Comparison of ENCODE assay signal across 33 cellular contexts in the genomic region with DNA sequence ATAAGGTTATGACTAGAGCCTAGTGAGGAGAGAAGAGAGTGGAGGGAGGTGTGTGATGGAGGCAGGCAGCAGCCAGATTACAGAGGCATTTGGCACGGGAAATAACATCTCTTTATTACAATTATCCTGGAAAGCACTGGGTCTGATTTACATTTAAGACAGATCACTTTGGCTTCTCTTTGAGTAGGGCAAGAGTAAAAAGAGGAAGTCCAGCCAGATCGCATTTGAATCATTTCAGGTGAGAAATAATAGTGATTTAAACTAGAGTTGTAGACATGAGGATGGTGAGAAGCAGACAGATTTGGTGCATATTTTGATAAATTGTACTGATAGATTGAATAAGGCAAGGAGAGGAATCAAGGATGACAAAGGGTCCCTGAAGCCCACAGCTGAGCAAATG.
"Had no signal": no experiment of that assay in that cellular context is flagged by ENCODE, and none has a peak within 500 bp of the region (broad histone marks: within the 10 kb centered on the region; RNA-seq: fewer than 3 reads in every experiment).

No MANE protein-coding gene starts in this region.

- FAIRE-seq: RCC 7860 had no signal

- H3K27ac ChIP-seq: ascending aorta, cardiac muscle cell, colonic mucosa, PC-9, RWPE1, WERI-Rb-1 had no signal

- H3K36me3 ChIP-seq: ascending aorta, cardiac muscle cell, colonic mucosa, MG63, WERI-Rb-1 had no signal

- H3K4me1 Mint-ChIP-seq: activated CD4-positive, alpha-beta memory T cell treated with anti-CD3 and anti-CD28 coated beads, Interleukin-2, amount 10 ng/mL, durations not matched to agents 7 days and 5 days; activated naive CD4-positive, alpha-beta T cell treated with anti-CD3 and anti-CD28 coated beads, Interleukin-2, amount 50 U/mL, for 24 hours; activated naive CD8-positive, alpha-beta T cell treated with anti-CD3 and anti-CD28 coated beads, Interleukin-2, amount 10 ng/mL, durations not matched to agents 7 days and 5 days; activated T-helper 17 cell treated with anti-CD3 and anti-CD28 coated beads, Interleukin-2, amount 50 U/mL, for 72 hours; central memory CD8-positive, alpha-beta T cell; T-cell; T-helper 17 cell had no signal

- H3K4me2 ChIP-seq: PC-9 had no signal

- H3K27me3 ChIP-seq: ascending aorta, cardiac muscle cell, colonic mucosa, MG63 had no signal

- DNase-seq: activated CD4-positive, alpha-beta memory T cell treated with anti-CD3 and anti-CD28 coated beads, Interleukin-2, amount 10 ng/mL, durations not matched to agents 7 days and 5 days; activated CD4-positive, alpha-beta T cell treated with anti-CD3 and anti-CD28 coated beads for 1 hour; activated CD4-positive, alpha-beta T cell treated with anti-CD3 and anti-CD28 coated beads for 48 hours; activated CD4-positive, CD25-positive, alpha-beta regulatory T cell; activated gamma-delta T cell; activated naive CD4-positive, alpha-beta T cell treated with Interleukin-2 at 50 U/mL for 16 hours; activated naive CD8-positive, alpha-beta T cell treated with anti-CD3 and anti-CD28 coated beads, Interleukin-2, amount 10 ng/mL, durations not matched to agents 7 days and 5 days; activated T-cell treated with anti-CD3 and anti-CD28 coated beads, Interleukin-2, amount 50 U/mL, for 1 hour; activated T-cell treated with anti-CD3 and anti-CD28 coated beads, Interleukin-2, amount 50 U/mL, for 72 hours; amygdala; colonic mucosa; Kasumi-1; MG63; NCI-H1436 treated with DMSO at 0.1 percent for 48 hours; NCI-H1694 treated with DMSO at 0.1 percent for 48 hours; NCI-H2029; NCI-H2227 treated with DMSO at 0.1 percent for 48 hours; NCI-H446; NCI-H526 treated with DMSO at 0.1 percent for 48 hours; NCI-H774; PC-9; SIG-M5; T-cell; T-helper 17 cell; T-helper 9 cell; WERI-Rb-1 had no signal

- H3K4me3 Mint-ChIP-seq: activated CD4-positive, alpha-beta memory T cell treated with anti-CD3 and anti-CD28 coated beads, Interleukin-2, amount 10 ng/mL, durations not matched to agents 7 days and 5 days; activated naive CD4-positive, alpha-beta T cell treated with anti-CD3 and anti-CD28 coated beads, Interleukin-2, amount 50 U/mL, for 24 hours; activated naive CD8-positive, alpha-beta T cell treated with anti-CD3 and anti-CD28 coated beads, Interleukin-2, amount 10 ng/mL, durations not matched to agents 7 days and 5 days; activated T-cell treated with anti-CD3 and anti-CD28 coated beads, Interleukin-2, amount 50 U/mL, for 72 hours; activated T-helper 17 cell treated with anti-CD3 and anti-CD28 coated beads, Interleukin-2, amount 50 U/mL, for 72 hours; central memory CD8-positive, alpha-beta T cell; T-cell; T-helper 17 cell had no signal

- H3K9me3 ChIP-seq: ascending aorta, colonic mucosa, MG63 had no signal

- H3K36me3 Mint-ChIP-seq: activated naive CD4-positive, alpha-beta T cell treated with anti-CD3 and anti-CD28 coated beads, Interleukin-2, amount 50 U/mL, for 24 hours; activated naive CD8-positive, alpha-beta T cell treated with anti-CD3 and anti-CD28 coated beads, Interleukin-2, amount 10 ng/mL, durations not matched to agents 7 days and 5 days; T-cell had no signal

- H3K27ac Mint-ChIP-seq: activated CD4-positive, alpha-beta memory T cell treated with anti-CD3 and anti-CD28 coated beads, Interleukin-2, amount 10 ng/mL, durations not matched to agents 7 days and 5 days; activated naive CD4-positive, alpha-beta T cell treated with anti-CD3 and anti-CD28 coated beads, Interleukin-2, amount 50 U/mL, for 24 hours; activated naive CD8-positive, alpha-beta T cell treated with anti-CD3 and anti-CD28 coated beads, Interleukin-2, amount 10 ng/mL, durations not matched to agents 7 days and 5 days; activated T-cell treated with anti-CD3 and anti-CD28 coated beads, Interleukin-2, amount 50 U/mL, for 72 hours; activated T-helper 17 cell treated with anti-CD3 and anti-CD28 coated beads, Interleukin-2, amount 50 U/mL, for 72 hours; T-cell; T-helper 17 cell had no signal

- H3K27me3 Mint-ChIP-seq: activated CD4-positive, alpha-beta memory T cell treated with anti-CD3 and anti-CD28 coated beads, Interleukin-2, amount 10 ng/mL, durations not matched to agents 7 days and 5 days; activated naive CD4-positive, alpha-beta T cell treated with anti-CD3 and anti-CD28 coated beads, Interleukin-2, amount 50 U/mL, for 24 hours; activated naive CD8-positive, alpha-beta T cell treated with anti-CD3 and anti-CD28 coated beads, Interleukin-2, amount 10 ng/mL, durations not matched to agents 7 days and 5 days; activated T-helper 17 cell treated with anti-CD3 and anti-CD28 coated beads, Interleukin-2, amount 50 U/mL, for 72 hours; central memory CD8-positive, alpha-beta T cell; T-helper 17 cell had no signal

- H2AFZ ChIP-seq: PC-9 had no signal

- H3K4me3 ChIP-seq: ascending aorta, cardiac muscle cell, colonic mucosa, MG63, PC-9 had no signal

- H3K4me1 ChIP-seq: ascending aorta, colonic mucosa had no signal

- H3K9me3 Mint-ChIP-seq: activated CD4-positive, alpha-beta memory T cell treated with anti-CD3 and anti-CD28 coated beads, Interleukin-2, amount 10 ng/mL, durations not matched to agents 7 days and 5 days; activated naive CD4-positive, alpha-beta T cell treated with anti-CD3 and anti-CD28 coated beads, Interleukin-2, amount 50 U/mL, for 24 hours; activated naive CD8-positive, alpha-beta T cell treated with anti-CD3 and anti-CD28 coated beads, Interleukin-2, amount 10 ng/mL, durations not matched to agents 7 days and 5 days; activated T-helper 17 cell treated with anti-CD3 and anti-CD28 coated beads, Interleukin-2, amount 50 U/mL, for 72 hours; central memory CD8-positive, alpha-beta T cell; T-cell had no signal
